In the genomic region with DNA sequence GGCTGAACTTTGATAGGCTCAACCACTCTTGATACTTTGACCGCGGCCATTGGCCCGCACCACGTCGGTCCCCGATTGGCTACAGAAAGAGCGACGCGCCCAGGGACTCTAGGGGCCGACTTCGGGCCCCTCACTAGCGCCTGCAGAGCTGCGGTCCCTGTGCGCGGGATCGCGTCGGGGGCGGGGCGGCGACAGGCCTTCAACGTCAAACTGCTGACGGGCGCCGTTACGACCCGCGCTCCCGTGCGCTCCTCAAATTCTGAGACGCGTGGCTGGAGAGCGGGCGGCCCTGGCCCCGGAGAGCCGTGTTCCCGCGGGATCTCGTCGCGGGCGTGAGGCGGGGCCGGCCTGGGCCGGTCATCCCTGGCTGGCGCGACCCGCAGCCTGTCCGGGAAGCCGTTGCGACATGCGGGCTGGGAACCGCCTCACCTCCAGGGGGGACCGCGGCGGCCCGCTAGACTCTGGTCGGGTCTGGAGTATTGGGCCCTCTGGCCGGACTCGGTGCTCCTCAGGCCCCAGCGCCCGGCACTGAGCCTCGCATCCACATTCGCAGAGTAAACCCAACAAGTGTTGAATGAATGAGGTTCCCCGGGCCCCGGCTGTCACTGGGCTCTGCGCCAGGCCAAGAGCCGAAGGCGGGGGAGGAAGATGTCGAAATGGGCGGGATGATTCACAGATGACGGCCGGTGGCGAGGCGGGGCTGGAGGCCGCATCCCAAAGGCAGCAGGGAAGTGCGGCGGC, we compare ENCODE assay signal across 8 cellular contexts. TPM values are rescaled to one million over a fixed set of nuclear protein-coding genes. Genes with fewer than 3 reads are reported as not detected.
DNase-seq lines count a peak whose midpoint lies in the region; ATAC-seq, FAIRE-seq and TF ChIP-seq lines count a peak whose summit lies in the region.

No MANE protein-coding gene starts in this region.

- H3K4me3 Mint-ChIP-seq in activated naive CD4-positive, alpha-beta T cell treated with anti-CD3 and anti-CD28 coated beads for 36 hours = peak overlapping the region; percentile 84

- ATAC-seq in gastroesophageal sphincter = peak; percentile 93

- intact Hi-C loops in activated naive CD4-positive, alpha-beta T cell treated with anti-CD3 and anti-CD28 coated beads for 36 hours (cut with micrococcal nuclease) = loop anchor here (1.0 to 5.0 kb wide), 10 partner anchors 38 to 1979 kb away; a partner anchor contains a TSS

- H3K4me3 ChIP-seq in SJSA1 (peak overlapping the region; percentile 63), gastroesophageal sphincter (peak overlapping the region; percentile 57 to 90)

- FAIRE-seq in H54 (lab: Jason Lieb, UNC) = no peak

- H3K27ac ChIP-seq in SJSA1 = peak overlapping the region; percentile 97
- H3K27ac ChIP-seq in gastroesophageal sphincter = peak overlapping the region; percentile 89 to 99 (median 95)

- H3K9me3 Mint-ChIP-seq in activated naive CD4-positive, alpha-beta T cell treated with anti-CD3 and anti-CD28 coated beads for 36 hours = no peaks in the 10 kb centered on the region

- DNase-seq in EL (peak; percentile 95), H54 (ENCODE audit: insufficient read length, low spot score) (peak; percentile 84), M059J (ENCODE audit: low read depth) (peak; percentile 100), SJSA1 (ENCODE audit: low read depth in 1 of 2, low spot score in 2 of 2) (peak; percentile 94 to 99), non-pigmented ciliary epithelial cell (ENCODE audit: low read depth) (peak; percentile 68), superior temporal gyrus (ENCODE audit: extremely low spot score) (peak; percentile 100)
- peak; percentile 92 for DNase-seq in activated naive CD4-positive, alpha-beta T cell treated with anti-CD3 and anti-CD28 coated beads for 36 hours

- no peak for TF ChIP-seq EP300 in gastroesophageal sphincter (IDR thresholded peaks at IDR 0.05)

- H3K36me3 ChIP-seq in SJSA1 (peaks cover 39% of the 10 kb centered on the region), gastroesophageal sphincter (no peaks in the 10 kb centered on the region)

- peaks cover 11% of the 10 kb centered on the region for H3K36me3 Mint-ChIP-seq in activated naive CD4-positive, alpha-beta T cell treated with anti-CD3 and anti-CD28 coated beads for 36 hours (ENCODE audit: low read depth)

- H3K4me1 ChIP-seq in SJSA1 (replicated peaks) (peaks cover 18% of the 10 kb centered on the region), gastroesophageal sphincter (peaks cover 0 to 47% (median 30%) of the 10 kb centered on the region in 3 donors)

- H3K27me3 Mint-ChIP-seq in activated naive CD4-positive, alpha-beta T cell treated with anti-CD3 and anti-CD28 coated beads for 36 hours (ENCODE audit: low read depth) = no peaks in the 10 kb centered on the region

- no CpG with 5 or more reads among the region's 78 CpGs for whole genome bisulfite sequencing in gastroesophageal sphincter (ENCODE audit: low coverage in 1 of 2), 2 donors

- peak overlapping the region; percentile 93 for H3K27ac Mint-ChIP-seq in activated naive CD4-positive, alpha-beta T cell treated with anti-CD3 and anti-CD28 coated beads for 36 hours

- no peaks in the 10 kb centered on the region; the same call in 1 of the 2 replicates for H3K9me3 ChIP-seq in SJSA1 (replicated peaks)
- H3K9me3 ChIP-seq in gastroesophageal sphincter = no peaks in the 10 kb centered on the region

- CTCF ChIA-PET in activated naive CD4-positive, alpha-beta T cell treated with anti-CD3 and anti-CD28 coated beads for 36 hours (lab: Charles Lee) = interaction anchor here (0.6 to 3.1 kb wide), 6 partner anchors 8 to 120 kb away, joined by 3 to 26 read pairs (median 4); a partner anchor contains a TSS

- H3K27me3 ChIP-seq in SJSA1 (replicated peaks) = no peaks in the 10 kb centered on the region
- H3K27me3 ChIP-seq in gastroesophageal sphincter = no peaks in the 10 kb centered on the region

- peak in 2 of 4 experiments; percentile 29 to 42 for TF ChIP-seq CTCF in gastroesophageal sphincter (IDR thresholded peaks at IDR 0.05)

- TF ChIP-seq POLR2A in H54 (IDR thresholded peaks at IDR 0.05; ENCODE audit: low read depth, low read length) = peak; percentile 63
- TF ChIP-seq POLR2A in gastroesophageal sphincter (IDR thresholded peaks at IDR 0.05) = peak; percentile 77 to 78

- peaks cover 40% of the 10 kb centered on the region for H3K4me1 Mint-ChIP-seq in activated naive CD4-positive, alpha-beta T cell treated with anti-CD3 and anti-CD28 coated beads for 36 hours (ENCODE audit: low read depth)

RNA-seq across cellular contexts. Expression of a gene that starts 0.6 kb away (rescaled TPM):
- total RNA-seq in M059J (2014; rRNA removed; shearing (Covaris generic)) = 36.5 and 47.9 TPM in 2 replicates
- 16.9 and 20.7 TPM in 2 replicates for total RNA-seq in SJSA1 (2014; rRNA removed; shearing (Covaris generic))
- total RNA-seq in activated naive CD4-positive, alpha-beta T cell treated with anti-CD3 and anti-CD28 coated beads for 36 hours = 10 to 100 TPM; 66.3 to 72.8 TPM
- total RNA-seq in gastroesophageal sphincter = 10 to 100 TPM; 18.6 to 55.6 (median 33.3) TPM

RNA-seq across cellular contexts. Expression of a gene that starts 38.4 kb away (rescaled TPM):
- 10.0 and 17.4 TPM in 2 replicates for total RNA-seq in M059J (2014; rRNA removed; shearing (Covaris generic))
- total RNA-seq in SJSA1 (2014; rRNA removed; shearing (Covaris generic)) = 16.3 and 18.4 TPM in 2 replicates
- total RNA-seq in activated naive CD4-positive, alpha-beta T cell treated with anti-CD3 and anti-CD28 coated beads for 36 hours = 1 to 10 TPM; 1.2 to 1.4 TPM
- 1 to 10 TPM; 4.5 to 9.1 (median 5.6) TPM for total RNA-seq in gastroesophageal sphincter

Comparison
In these comparisons a context has a peak if more than half of its experiments do, and no peak if none do; other contexts are left out.
1. Peak in every context shown above with its lines: DNase-seq, ATAC-seq, H3K4me3 ChIP-seq and H3K27ac ChIP-seq.